ENCODE assay signal across 14 cellular contexts in genomic region chr7:69115788-69116187, GRCh38.
DNase-seq lines count a peak whose midpoint lies in the region; ATAC-seq and TF ChIP-seq lines count a peak whose summit lies in the region.
"Had no signal": no experiment of that assay in that cellular context is flagged by ENCODE, and none has a peak within 500 bp of the region (broad histone marks: within the 10 kb centered on the region; RNA-seq: fewer than 3 reads in every experiment).

No MANE protein-coding gene starts in this region.

- H3K9me3 ChIP-seq in HUES48 (ENCODE audit: control insufficient read depth, insufficient read depth, low read length) (no peaks in the 10 kb centered on the region), trophoblast cell (ENCODE audit: insufficient read depth, low read depth, low read length) (no peaks in the 10 kb centered on the region)

- H3K4me3 ChIP-seq in AG10803 (ENCODE audit: low read length) (no peak overlapping the region), HUES48 (ENCODE audit: low read depth, low read length) (no peak overlapping the region), epithelial cell of esophagus (ENCODE audit: low read length) (no peak overlapping the region), trophoblast cell (ENCODE audit: low read depth, low read length) (no peak overlapping the region)

- no peak overlapping the region for H2BK120ac ChIP-seq in trophoblast cell (ENCODE audit: insufficient read depth, low read length, poor library complexity)

- no CpG with 5 or more reads among the region's 3 CpGs for WGBS in trophoblast cell (ENCODE audit: extremely low coverage, insufficient coverage, insufficient read length)

- no peaks in the 10 kb centered on the region for H3K4me1 ChIP-seq in HUES48 (ENCODE audit: control insufficient read depth, insufficient read depth, low read length)
- peaks cover 0 to 5% of the 10 kb centered on the region in 2 experiments for H3K4me1 ChIP-seq in trophoblast cell (ENCODE audit: control insufficient read depth in 1 of 2, insufficient read depth in 2 of 2, low read length in 2 of 2)

- H3K27ac ChIP-seq in HUES48 (ENCODE audit: low read depth, low read length) = peak overlapping the region; percentile 35
- H3K27ac ChIP-seq in trophoblast cell (ENCODE audit: low read depth, low read length) = no peak overlapping the region

- H3K9ac ChIP-seq in HUES48 (ENCODE audit: low read depth, low read length) = no peak overlapping the region
- no peak overlapping the region for H3K9ac ChIP-seq in trophoblast cell (ENCODE audit: low read length)

- intact Hi-C loops in cardiac septum (cut with DNase I) = no loop called here

- H3K27me3 ChIP-seq in HUES48 (ENCODE audit: control insufficient read depth, insufficient read depth, low read length) (no peaks in the 10 kb centered on the region), trophoblast cell (ENCODE audit: insufficient read depth, low read length) (no peaks in the 10 kb centered on the region)

- H2BK5ac ChIP-seq in trophoblast cell (ENCODE audit: low read depth, low read length, poor library complexity) = no peak overlapping the region

- no peak overlapping the region for H2BK12ac ChIP-seq in trophoblast cell (ENCODE audit: low read length)

- no peak overlapping the region for H3K4me2 ChIP-seq in trophoblast cell (ENCODE audit: low read length)

- H3K36me3 ChIP-seq in HUES48 (ENCODE audit: control insufficient read depth, insufficient read depth, low read length) (no peaks in the 10 kb centered on the region), trophoblast cell (ENCODE audit: control insufficient read depth in 1 of 2, insufficient read depth in 2 of 2, low read length in 2 of 2) (no peaks in the 10 kb centered on the region)

- H3K23ac ChIP-seq in trophoblast cell (ENCODE audit: low read length) = no peak overlapping the region

- H2AFZ ChIP-seq in trophoblast cell (ENCODE audit: insufficient read depth, low read length, poor library complexity) = no peak overlapping the region

- DNase-seq in AG10803 (ENCODE audit: low read depth) (peak; percentile 82), epithelial cell of esophagus (ENCODE audit: low read depth) (peak; percentile 16), trophoblast cell (peak; percentile 86 to 89), D341Med (ENCODE audit: low spot score) (no peak), cardiac septum (ENCODE audit: low spot score) (no peak)
- DNase-seq: CD8-positive, alpha-beta T cell; KG1; NCI-H1092; NCI-H187; NCI-H69; NK-92 treated with Interleukin-12 subunit alpha and Interleukin-12 subunit beta, amount 100 ng/mL, for 24 hours; OCI-M1 had no signal

- no peaks in the 10 kb centered on the region for H3K79me1 ChIP-seq in trophoblast cell (ENCODE audit: low read length)

- TF ChIP-seq CTCF in AG10803 (conservative IDR thresholded peaks at IDR 0.05; ENCODE audit: low read length) (no peak), epithelial cell of esophagus (IDR thresholded peaks at IDR 0.05; ENCODE audit: insufficient read depth, low read depth, low read length, missing control alignments) (no peak)

- no peak overlapping the region for H4K8ac ChIP-seq in trophoblast cell (ENCODE audit: low read depth, low read length)

- no peak overlapping the region for H3K4ac ChIP-seq in trophoblast cell (ENCODE audit: low read depth, low read length)

- H2AK5ac ChIP-seq in trophoblast cell (ENCODE audit: low read length) = no peak overlapping the region

- no peak overlapping the region for H3K14ac ChIP-seq in trophoblast cell (ENCODE audit: low read length)

- H4K12ac ChIP-seq in trophoblast cell (ENCODE audit: low read depth, low read length) = no peak overlapping the region

- ATAC-seq in HG03354 (IDR thresholded peaks at IDR 0.05; ENCODE audit: poor library complexity, severe bottlenecking, unreplicated experiment) = no peak
- ATAC-seq: CD8-positive, alpha-beta T cell had no signal

- peak overlapping the region; percentile 32 for H4K91ac ChIP-seq in trophoblast cell (ENCODE audit: low read depth, low read length)

- H3K79me2 ChIP-seq in trophoblast cell (ENCODE audit: control insufficient read depth, insufficient read depth, low read length, poor library complexity) = no peaks in the 10 kb centered on the region

- H3K18ac ChIP-seq in trophoblast cell (ENCODE audit: low read length) = no peak overlapping the region

Comparison
In these comparisons a context has a peak if more than half of its experiments do, and no peak if none do; other contexts are left out.
1. DNase-seq: peak in AG10803 (single experiment), epithelial cell of esophagus (single experiment) and trophoblast cell (2 of 2); none in D341Med (single experiment) and cardiac septum (single experiment).